ENCODE assay signal across 30 cellular contexts in genomic region chr1:88021529-88021928, GRCh38.
"Had no signal": no experiment of that assay in that cellular context is flagged by ENCODE, and none has a peak within 500 bp of the region (broad histone marks: within the 10 kb centered on the region; RNA-seq: fewer than 3 reads in every experiment).

No MANE protein-coding gene starts in this region.

- H3K36me3 ChIP-seq: gastroesophageal sphincter, heart left ventricle, neural progenitor cell, thoracic aorta, tibial nerve, upper lobe of left lung had no signal

- H3K27me3 ChIP-seq: dorsolateral prefrontal cortex, gastroesophageal sphincter, heart left ventricle, hepatocyte, neural progenitor cell, tibial nerve, upper lobe of left lung had no signal

- H3K79me2 ChIP-seq: hepatocyte, parathyroid adenoma had no signal

- H3K4me1 ChIP-seq: gastroesophageal sphincter, heart left ventricle, neural progenitor cell, parathyroid adenoma, tibial nerve, upper lobe of left lung had no signal

- DNase-seq: cortex of kidney; dorsolateral prefrontal cortex; effector CD4-positive, alpha-beta T cell; foreskin fibroblast; heart left ventricle; kidney; mucosa of descending colon; naive B cell; stimulated activated CD4-positive, alpha-beta T cell treated with anti-CD3 and anti-CD28 coated beads, Interleukin-12 subunit alpha, Interleukin-12 subunit beta, amount 100 ng/mL, for 4 hours; stimulated activated CD4-positive, alpha-beta T cell treated with anti-CD3 and anti-CD28 coated beads, Interleukin-2, amount 100 ng/mL, for 24 hours; stimulated activated CD4-positive, alpha-beta T cell treated with anti-CD3 and anti-CD28 coated beads, Interleukin-4, amount 100 ng/mL, for 4 hours; stimulated activated naive B cell treated with anti-CD40 and anti-IgM and Interleukin-4, amounts not matched to agents 10 μg/mL and 1 μg/mL and 100 μg/mL, for 72 hours; upper lobe of left lung had no signal

- H3K36me3 Mint-ChIP-seq: memory B cell; mesothelial cell of epicardium; naive B cell; neural progenitor cell; stimulated activated naive B cell treated with anti-CD40 and anti-IgM and Interleukin-4, amounts not matched to agents 10 μg/mL and 1 μg/mL and 100 μg/mL, for 72 hours had no signal

- H3K27ac ChIP-seq: epithelial cell of prostate, gastroesophageal sphincter, heart left ventricle, hepatocyte, neural progenitor cell, parathyroid adenoma, thoracic aorta, tibial nerve, upper lobe of left lung had no signal

- H3K27ac Mint-ChIP-seq: memory B cell; mesothelial cell of epicardium; naive B cell; nephron; neural progenitor cell; progenitor cell of endocrine pancreas; stimulated activated naive B cell treated with anti-CD40 and anti-IgM and Interleukin-4, amounts not matched to agents 10 μg/mL and 1 μg/mL and 100 μg/mL, for 72 hours; stimulated activated naive CD8-positive, alpha-beta T cell treated with anti-CD3 and anti-CD28 coated beads, Interleukin-15, Interleukin-2, amounts not matched to agents 100 ng/mL and 50 ng/mL, for 24 hours had no signal

- H3K4me2 ChIP-seq: hepatocyte, neural progenitor cell, smooth muscle cell had no signal

- H3K4me1 Mint-ChIP-seq: memory B cell; mesothelial cell of epicardium; naive B cell; nephron; stimulated activated naive B cell treated with anti-CD40 and anti-IgM and Interleukin-4, amounts not matched to agents 10 μg/mL and 1 μg/mL and 100 μg/mL, for 72 hours had no signal

- H3K9me3 ChIP-seq: gastroesophageal sphincter, heart left ventricle, mucosa of descending colon, thoracic aorta, tibial nerve, upper lobe of left lung had no signal

- ATAC-seq: esophagus mucosa; gastroesophageal sphincter; heart left ventricle; left lobe of liver; mucosa of descending colon; sciatic nerve; stimulated activated naive B cell treated with anti-CD40 and anti-IgM and Interleukin-4, amounts not matched to agents 10 μg/mL and 1 μg/mL and 100 μg/mL, for 72 hours had no signal

- H2AFZ ChIP-seq: hepatocyte, neural progenitor cell, parathyroid adenoma had no signal

- H3K9ac ChIP-seq: neural progenitor cell, parathyroid adenoma had no signal

- H3K4me3 ChIP-seq: dorsolateral prefrontal cortex, gastroesophageal sphincter, heart left ventricle, hepatocyte, lung, mucosa of descending colon, neural progenitor cell, smooth muscle cell, thoracic aorta, tibial nerve, upper lobe of left lung had no signal

- H3K4me3 Mint-ChIP-seq: memory B cell; mesothelial cell of epicardium; naive B cell; nephron; neural progenitor cell; stimulated activated naive B cell treated with anti-CD40 and anti-IgM and Interleukin-4, amounts not matched to agents 10 μg/mL and 1 μg/mL and 100 μg/mL, for 72 hours; stimulated activated naive CD8-positive, alpha-beta T cell treated with anti-CD3 and anti-CD28 coated beads, Interleukin-15, Interleukin-2, amounts not matched to agents 100 ng/mL and 50 ng/mL, for 24 hours had no signal

- H3K9me3 Mint-ChIP-seq: memory B cell; neural progenitor cell; stimulated activated naive CD8-positive, alpha-beta T cell treated with anti-CD3 and anti-CD28 coated beads, Interleukin-15, Interleukin-2, amounts not matched to agents 100 ng/mL and 50 ng/mL, for 24 hours had no signal
